ENCODE assay signal across 28 cellular contexts in the genomic region with DNA sequence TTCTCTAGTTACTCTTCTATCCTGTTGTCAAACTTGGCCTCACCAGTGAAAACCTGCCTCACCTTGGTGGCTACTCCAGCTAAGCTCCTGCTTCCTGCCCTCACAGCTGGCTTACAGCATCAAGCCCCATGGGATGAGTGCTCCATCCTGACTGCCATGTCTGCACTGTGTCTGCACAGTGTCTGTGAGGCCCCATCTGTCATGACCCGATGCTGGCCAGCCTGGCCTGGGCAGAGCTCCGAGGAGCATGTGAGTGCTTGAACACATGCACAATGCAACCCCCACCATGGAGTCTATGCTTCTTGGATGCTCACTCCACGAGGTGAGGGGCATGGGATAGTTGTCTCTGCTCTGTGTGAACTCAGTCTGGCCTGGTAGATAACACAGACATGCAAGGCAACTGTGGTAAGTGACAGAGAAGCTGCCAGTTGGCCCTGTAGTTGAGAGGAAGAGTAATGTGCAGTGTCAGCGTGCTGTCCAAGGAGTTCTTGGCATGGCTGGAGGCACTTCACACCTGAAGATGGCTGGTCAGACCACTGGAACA.
DNase-seq lines count a peak whose midpoint lies in the region; ATAC-seq, FAIRE-seq and TF ChIP-seq lines count a peak whose summit lies in the region.
"Had no signal": no experiment of that assay in that cellular context is flagged by ENCODE, and none has a peak within 500 bp of the region (broad histone marks: within the 10 kb centered on the region; RNA-seq: fewer than 3 reads in every experiment).

No MANE protein-coding gene starts in this region.

- H3K4ac ChIP-seq in mesenchymal stem cell (ENCODE audit: low read depth in 1 of 2, low read length in 2 of 2): peak overlapping the region; percentile 3 to 80

- CTCF ChIA-PET in activated CD8-positive, alpha-beta memory T cell treated with anti-CD3 and anti-CD28 coated beads, Interleukin-2, amount 10 ng/mL, durations not matched to agents 7 days and 5 days (lab: Charles Lee): no interaction called here

- no peak overlapping the region for H3K23ac ChIP-seq in mesenchymal stem cell (ENCODE audit: low read length in 2 of 2)

- no peaks in the 10 kb centered on the region for H3K79me1 ChIP-seq in mesenchymal stem cell (replicated peaks; ENCODE audit: low read length, poor library complexity, severe bottlenecking)

- H2AK5ac ChIP-seq in mesenchymal stem cell (ENCODE audit: low read length, severe bottlenecking): no peak overlapping the region

- no peak overlapping the region for H3K27ac Mint-ChIP-seq in activated CD8-positive, alpha-beta memory T cell treated with anti-CD3 and anti-CD28 coated beads, Interleukin-2, amount 10 ng/mL, durations not matched to agents 7 days and 5 days
- H3K27ac Mint-ChIP-seq: activated naive CD4-positive, alpha-beta T cell treated with anti-CD3 and anti-CD28 coated beads for 36 hours; activated T-helper 1 cell treated with anti-CD3 and anti-CD28 coated beads, Interleukin-12 subunit alpha, Interleukin-12 subunit beta, Interleukin-2, Interleukin-4 antibody, amounts not matched to agents 30 ng/mL and 10 ng/mL and 1 ng/mL, durations not matched to agents 14 hours and 24 hours and 36 hours; CD8-positive, alpha-beta T cell; stimulated activated effector memory CD8-positive, alpha-beta T cell treated with anti-CD3 and anti-CD28 coated beads, Interleukin-12 subunit alpha, Interleukin-12 subunit beta, amount 100 ng/mL, for 72 hours had no signal

- no peak for ATAC-seq in activated CD8-positive, alpha-beta memory T cell treated with anti-CD3 and anti-CD28 coated beads, Interleukin-2, amount 10 ng/mL, durations not matched to agents 7 days and 5 days
- no peak for ATAC-seq in right lobe of liver
- ATAC-seq: CD8-positive, alpha-beta T cell; stimulated activated effector memory CD8-positive, alpha-beta T cell treated with anti-CD3 and anti-CD28 coated beads, Interleukin-12 subunit alpha, Interleukin-12 subunit beta, amount 100 ng/mL, for 72 hours had no signal

- peak overlapping the region in 1 of 2 experiments; percentile 19 for H3K14ac ChIP-seq in mesenchymal stem cell (ENCODE audit: low read length in 2 of 2)

- no peak for TF ChIP-seq POLR2A in right lobe of liver (IDR thresholded peaks at IDR 0.05)
- no peak for TF ChIP-seq POLR2A in GM12892 (IDR thresholded peaks at IDR 0.05; ENCODE audit: low read depth, low read length)

- H3K4me3 Mint-ChIP-seq in activated CD8-positive, alpha-beta memory T cell treated with anti-CD3 and anti-CD28 coated beads, Interleukin-2, amount 10 ng/mL, durations not matched to agents 7 days and 5 days: no peak overlapping the region
- H3K4me3 Mint-ChIP-seq: activated naive CD4-positive, alpha-beta T cell treated with anti-CD3 and anti-CD28 coated beads for 36 hours; activated T-helper 1 cell treated with anti-CD3 and anti-CD28 coated beads, Interleukin-12 subunit alpha, Interleukin-12 subunit beta, Interleukin-2, Interleukin-4 antibody, amounts not matched to agents 30 ng/mL and 10 ng/mL and 1 ng/mL, durations not matched to agents 14 hours and 24 hours and 36 hours; brain; CD8-positive, alpha-beta T cell; stimulated activated effector memory CD8-positive, alpha-beta T cell treated with anti-CD3 and anti-CD28 coated beads, Interleukin-12 subunit alpha, Interleukin-12 subunit beta, amount 100 ng/mL, for 72 hours had no signal

- no peak overlapping the region for H2AFZ ChIP-seq in mesenchymal stem cell (ENCODE audit: low read depth, low read length)
- H2AFZ ChIP-seq: parathyroid adenoma had no signal

- TF ChIP-seq CTCF in coronary artery (IDR thresholded peaks at IDR 0.05) (no peak), right lobe of liver (IDR thresholded peaks at IDR 0.05) (no peak)

- H3K9ac ChIP-seq in mesenchymal stem cell (ENCODE audit: low read length): no peak overlapping the region
- H3K9ac ChIP-seq: parathyroid adenoma had no signal

- peak overlapping the region; percentile 68 to 72 for H3K18ac ChIP-seq in mesenchymal stem cell (ENCODE audit: low read depth in 1 of 2, low read length in 2 of 2)

- H4K8ac ChIP-seq in mesenchymal stem cell (ENCODE audit: low read length): peak overlapping the region; percentile 86

- H3K9me3 Mint-ChIP-seq in activated CD8-positive, alpha-beta memory T cell treated with anti-CD3 and anti-CD28 coated beads, Interleukin-2, amount 10 ng/mL, durations not matched to agents 7 days and 5 days (ENCODE audit: low read depth): no peaks in the 10 kb centered on the region
- H3K9me3 Mint-ChIP-seq: activated naive CD4-positive, alpha-beta T cell treated with anti-CD3 and anti-CD28 coated beads for 36 hours; activated T-helper 1 cell treated with anti-CD3 and anti-CD28 coated beads, Interleukin-12 subunit alpha, Interleukin-12 subunit beta, Interleukin-2, Interleukin-4 antibody, amounts not matched to agents 30 ng/mL and 10 ng/mL and 1 ng/mL, durations not matched to agents 14 hours and 24 hours and 36 hours; CD8-positive, alpha-beta T cell; stimulated activated effector memory CD8-positive, alpha-beta T cell treated with anti-CD3 and anti-CD28 coated beads, Interleukin-12 subunit alpha, Interleukin-12 subunit beta, amount 100 ng/mL, for 72 hours had no signal

- H3K4me1 Mint-ChIP-seq in activated CD8-positive, alpha-beta memory T cell treated with anti-CD3 and anti-CD28 coated beads, Interleukin-2, amount 10 ng/mL, durations not matched to agents 7 days and 5 days: no peaks in the 10 kb centered on the region
- H3K4me1 Mint-ChIP-seq: stimulated activated effector memory CD8-positive, alpha-beta T cell treated with anti-CD3 and anti-CD28 coated beads, Interleukin-12 subunit alpha, Interleukin-12 subunit beta, amount 100 ng/mL, for 72 hours had no signal

- H3K27ac ChIP-seq in coronary artery (no peak overlapping the region), mesenchymal stem cell (ENCODE audit: low read length, poor library complexity, severe bottlenecking) (no peak overlapping the region), right lobe of liver (no peak overlapping the region)
- H3K27ac ChIP-seq: adrenal gland, lower lobe of right lung, parathyroid adenoma, suprapubic skin, vagina had no signal

- intact Hi-C loops in right lobe of liver (cut with DNase I): no loop called here

- H3K27me3 ChIP-seq in mesenchymal stem cell (ENCODE audit: control insufficient read depth in 1 of 2, insufficient read depth in 1 of 2, low read length in 2 of 2) (peaks cover 0 to 5% of the 10 kb centered on the region in 2 experiments), right lobe of liver (no peaks in the 10 kb centered on the region)
- H3K27me3 ChIP-seq: adrenal gland, suprapubic skin, vagina had no signal

- H3K4me1 ChIP-seq in mesenchymal stem cell (ENCODE audit: control insufficient read depth, insufficient read depth, low read depth, low read length): peaks cover 15% of the 10 kb centered on the region
- H3K4me1 ChIP-seq in right lobe of liver: no peaks in the 10 kb centered on the region
- H3K4me1 ChIP-seq: adrenal gland, lower lobe of right lung, parathyroid adenoma, vagina had no signal

- 38% methylated on average over 4 of the region's 4 CpGs for WGBS in mesenchymal stem cell
- WGBS in right lobe of liver (ENCODE audit: insufficient coverage, low coverage, low lambda C conversion rate, missing lambda C conversion rate): 0% methylated on average over 1 of the region's 4 CpGs

- DNase-seq in activated CD8-positive, alpha-beta memory T cell treated with anti-CD3 and anti-CD28 coated beads, Interleukin-2, amount 10 ng/mL, durations not matched to agents 7 days and 5 days: peak; percentile 30
- no peak for DNase-seq in activated CD8-positive, alpha-beta memory T cell treated with anti-CD3 and anti-CD28 coated beads, Interleukin-2, amount 50 U/mL, for 4 hours
- DNase-seq in coronary artery (ENCODE audit: low spot score): peak; percentile 43
- peak; percentile 34 for DNase-seq in mesenchymal stem cell
- DNase-seq in urothelium cell line (ENCODE audit: low spot score): no peak
- DNase-seq in right lobe of liver: no peak
- no peak for DNase-seq in DMS79 treated with DMSO at 0.1 percent for 48 hours (lab: John Stamatoyannopoulos, UW)
- DNase-seq in GM12892 (ENCODE audit: insufficient read length): no peak
- DNase-seq: activated naive CD4-positive, alpha-beta T cell treated with anti-CD3 and anti-CD28 coated beads for 36 hours; adrenal gland; effector CD4-positive, alpha-beta T cell; lower lobe of right lung; NCI-H1105; NCI-H187 treated with DMSO at 0.1 percent for 48 hours; NCI-H2227 treated with DMSO at 0.1 percent for 48 hours; stimulated activated CD4-positive, alpha-beta T cell treated with anti-CD3 and anti-CD28 coated beads, Interleukin-12 subunit alpha, Interleukin-12 subunit beta, amount 100 ng/mL, for 4 hours; stimulated activated CD4-positive, alpha-beta T cell treated with anti-CD3 and anti-CD28 coated beads, Interleukin-4, amount 100 ng/mL, for 24 hours; T-helper 2 cell had no signal

- no peak overlapping the region for H3K4me2 ChIP-seq in mesenchymal stem cell (ENCODE audit: low read length, poor library complexity, severe bottlenecking)

- peak overlapping the region; percentile 44 to 86 for H2BK12ac ChIP-seq in mesenchymal stem cell (ENCODE audit: low read length in 2 of 2)

- H2BK120ac ChIP-seq in mesenchymal stem cell (ENCODE audit: low read depth, low read length): peak overlapping the region; percentile 84

- no peak overlapping the region for H3K4me3 ChIP-seq in coronary artery
- no peak overlapping the region for H3K4me3 ChIP-seq in mesenchymal stem cell (ENCODE audit: insufficient read depth in 1 of 2, low read depth in 1 of 2, low read length in 2 of 2)
- no peak overlapping the region for H3K4me3 ChIP-seq in right lobe of liver
- H3K4me3 ChIP-seq: adrenal gland, lower lobe of right lung, suprapubic skin, vagina had no signal

- H4K91ac ChIP-seq in mesenchymal stem cell (ENCODE audit: low read length): peak overlapping the region; percentile 95

- H3K36me3 Mint-ChIP-seq in activated CD8-positive, alpha-beta memory T cell treated with anti-CD3 and anti-CD28 coated beads, Interleukin-2, amount 10 ng/mL, durations not matched to agents 7 days and 5 days: no peaks in the 10 kb centered on the region
- H3K36me3 Mint-ChIP-seq: brain; CD8-positive, alpha-beta T cell; stimulated activated effector memory CD8-positive, alpha-beta T cell treated with anti-CD3 and anti-CD28 coated beads, Interleukin-12 subunit alpha, Interleukin-12 subunit beta, amount 100 ng/mL, for 72 hours had no signal

- peak overlapping the region; percentile 55 for H2BK15ac ChIP-seq in mesenchymal stem cell (ENCODE audit: low read depth, poor library complexity, severe bottlenecking)

- FAIRE-seq in urothelium cell line (lab: Jason Lieb, UNC): peak; percentile 93
- no peak for FAIRE-seq in GM12892 (lab: Jason Lieb, UNC)
- FAIRE-seq: G401.6, H54, keratinocyte had no signal

- no peaks in the 10 kb centered on the region for H3K9me3 ChIP-seq in mesenchymal stem cell (ENCODE audit: control insufficient read depth, low read length)
- H3K9me3 ChIP-seq in right lobe of liver: no peaks in the 10 kb centered on the region
- H3K9me3 ChIP-seq: adrenal gland, lower lobe of right lung, suprapubic skin, vagina had no signal

- no peak overlapping the region for H2BK5ac ChIP-seq in mesenchymal stem cell (ENCODE audit: low read depth, low read length, poor library complexity, severe bottlenecking)

- no peaks in the 10 kb centered on the region for H3K36me3 ChIP-seq in mesenchymal stem cell (ENCODE audit: control insufficient read depth in 1 of 2, insufficient read depth in 2 of 2, low read depth in 1 of 2, low read length in 2 of 2)
- H3K36me3 ChIP-seq in right lobe of liver: no peaks in the 10 kb centered on the region
- H3K36me3 ChIP-seq: adrenal gland, lower lobe of right lung, suprapubic skin, vagina had no signal

- H3K27me3 Mint-ChIP-seq in activated CD8-positive, alpha-beta memory T cell treated with anti-CD3 and anti-CD28 coated beads, Interleukin-2, amount 10 ng/mL, durations not matched to agents 7 days and 5 days: peaks cover 2% of the 10 kb centered on the region

Comparison
In these comparisons a context has a peak if more than half of its experiments do, and no peak if none do; other contexts are left out.
1. DNase-seq: peak in activated CD8-positive, alpha-beta memory T cell treated with anti-CD3 and anti-CD28 coated beads, Interleukin-2, amount 10 ng/mL, durations not matched to agents 7 days and 5 days (single experiment), coronary artery (single experiment) and mesenchymal stem cell (single experiment); none in activated CD8-positive, alpha-beta memory T cell treated with anti-CD3 and anti-CD28 coated beads, Interleukin-2, amount 50 U/mL, for 4 hours (single experiment), urothelium cell line (single experiment), right lobe of liver (0 of 3), DMS79 treated with DMSO at 0.1 percent for 48 hours (single experiment) and GM12892 (single experiment).